Comparison of ENCODE assay signal across 1 cellular context in genomic region chr11:61650781-61651571, GRCh38.
TF ChIP-seq lines count a peak whose summit lies in the region.

No MANE protein-coding gene starts in this region.

TF ChIP-seq in GM23338, 12 proteins besides CTCF, POLR2A, EP300 and RAD21 (continued from another document):
- TF ChIP-seq CREB1 (CRISPR knock-in tag; IDR thresholded peaks at IDR 0.05; ENCODE audit: low read depth): no peak
TF ChIP-seq in GM23338: peak in this region for 1.
